1 cellular context compared by ENCODE assay signal in the genomic region with DNA sequence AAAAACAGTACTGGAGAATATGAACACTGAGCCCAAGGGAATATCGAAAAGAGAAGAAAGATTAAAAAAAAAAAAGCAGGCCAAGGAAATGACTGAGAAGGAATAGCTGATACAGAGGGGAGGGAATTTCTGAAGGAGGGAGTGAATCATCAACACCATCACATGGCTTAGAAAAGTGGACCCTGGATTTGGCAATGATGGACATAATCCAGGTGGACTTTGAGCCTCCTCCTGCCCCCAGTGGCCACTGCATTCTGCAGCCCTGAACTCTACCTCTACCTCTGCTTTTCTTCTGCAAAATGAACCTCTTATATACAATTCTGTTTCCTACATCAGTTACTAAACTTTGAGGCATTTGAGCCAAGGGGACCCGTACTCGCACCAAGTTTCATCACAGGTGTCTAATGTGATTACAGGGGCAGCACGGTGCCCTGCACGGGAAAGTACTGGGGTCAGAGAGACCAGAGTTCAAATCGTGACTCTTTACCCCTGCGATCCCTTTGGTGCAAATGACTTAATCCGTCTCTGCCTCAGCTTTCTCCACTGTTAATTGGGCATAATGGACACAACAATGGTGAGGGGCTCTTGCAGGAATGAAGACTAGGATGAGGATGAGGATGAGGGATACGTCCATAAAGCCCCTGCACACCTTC.
A peak's percentile ranks its signal among the peaks of the same experiment; 100 is the strongest.
TF ChIP-seq lines count a peak whose summit lies in the region.

No MANE protein-coding gene starts in this region.

TF ChIP-seq in HepG2, 621 proteins besides CTCF, POLR2A, EP300 and RAD21 (continued from another document):
- TF ChIP-seq NFKB2 (CRISPR knock-in tag; IDR thresholded peaks at IDR 0.05; ENCODE audit: borderline replicate concordance), result no peak
- TF ChIP-seq SOX5 (CRISPR knock-in tag; IDR thresholded peaks at IDR 0.05; ENCODE audit: borderline replicate concordance), result no peak
- no peak for TF ChIP-seq SOX6 (IDR thresholded peaks at IDR 0.05)
- no peak for TF ChIP-seq SOX6 (CRISPR knock-in tag; IDR thresholded peaks at IDR 0.05)
- TF ChIP-seq ZMYM3 (CRISPR knock-in tag; IDR thresholded peaks at IDR 0.05), result no peak
- TF ChIP-seq CEBPB (IDR thresholded peaks at IDR 0.05; ENCODE audit: borderline replicate concordance, low read depth, low read length), result peak; percentile 67; the same call in 1 of the 2 replicates
- TF ChIP-seq, protein P1, sequence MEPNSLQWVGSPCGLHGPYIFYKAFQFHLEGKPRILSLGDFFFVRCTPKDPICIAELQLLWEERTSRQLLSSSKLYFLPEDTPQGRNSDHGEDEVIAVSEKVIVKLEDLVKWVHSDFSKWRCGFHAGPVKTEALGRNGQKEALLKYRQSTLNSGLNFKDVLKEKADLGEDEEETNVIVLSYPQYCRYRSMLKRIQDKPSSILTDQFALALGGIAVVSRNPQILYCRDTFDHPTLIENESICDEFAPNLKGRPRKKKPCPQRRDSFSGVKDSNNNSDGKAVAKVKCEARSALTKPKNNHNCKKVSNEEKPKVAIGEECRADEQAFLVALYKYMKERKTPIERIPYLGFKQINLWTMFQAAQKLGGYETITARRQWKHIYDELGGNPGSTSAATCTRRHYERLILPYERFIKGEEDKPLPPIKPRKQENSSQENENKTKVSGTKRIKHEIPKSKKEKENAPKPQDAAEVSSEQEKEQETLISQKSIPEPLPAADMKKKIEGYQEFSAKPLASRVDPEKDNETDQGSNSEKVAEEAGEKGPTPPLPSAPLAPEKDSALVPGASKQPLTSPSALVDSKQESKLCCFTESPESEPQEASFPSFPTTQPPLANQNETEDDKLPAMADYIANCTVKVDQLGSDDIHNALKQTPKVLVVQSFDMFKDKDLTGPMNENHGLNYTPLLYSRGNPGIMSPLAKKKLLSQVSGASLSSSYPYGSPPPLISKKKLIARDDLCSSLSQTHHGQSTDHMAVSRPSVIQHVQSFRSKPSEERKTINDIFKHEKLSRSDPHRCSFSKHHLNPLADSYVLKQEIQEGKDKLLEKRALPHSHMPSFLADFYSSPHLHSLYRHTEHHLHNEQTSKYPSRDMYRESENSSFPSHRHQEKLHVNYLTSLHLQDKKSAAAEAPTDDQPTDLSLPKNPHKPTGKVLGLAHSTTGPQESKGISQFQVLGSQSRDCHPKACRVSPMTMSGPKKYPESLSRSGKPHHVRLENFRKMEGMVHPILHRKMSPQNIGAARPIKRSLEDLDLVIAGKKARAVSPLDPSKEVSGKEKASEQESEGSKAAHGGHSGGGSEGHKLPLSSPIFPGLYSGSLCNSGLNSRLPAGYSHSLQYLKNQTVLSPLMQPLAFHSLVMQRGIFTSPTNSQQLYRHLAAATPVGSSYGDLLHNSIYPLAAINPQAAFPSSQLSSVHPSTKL (CRISPR knock-in tag; IDR thresholded peaks at IDR 0.05), result peak; percentile 28
